ENCODE assay signal across 11 cellular contexts in genomic region chr5:124741711-124742496, GRCh38. TPM values are rescaled to one million over a fixed set of nuclear protein-coding genes. Genes with fewer than 3 reads are reported as not detected.
DNase-seq lines count a peak whose midpoint lies in the region; ATAC-seq, FAIRE-seq and TF ChIP-seq lines count a peak whose summit lies in the region.
"Had no signal": no experiment of that assay in that cellular context is flagged by ENCODE, and none has a peak within 500 bp of the region (broad histone marks: within the 10 kb centered on the region; RNA-seq: fewer than 3 reads in every experiment).

No MANE protein-coding gene starts in this region.

- H3K27ac ChIP-seq in AG04450 (ENCODE audit: low read depth, low read length) (no peak overlapping the region), astrocyte (ENCODE audit: low read depth, low read length) (peak overlapping the region; percentile 96), keratinocyte (ENCODE audit: control insufficient read depth, insufficient read depth, low read length) (peak overlapping the region; percentile 58)

- POLR2A ChIA-PET in AG04450 (lab: Yijun Ruan, JAX): no interaction called here
- POLR2A ChIA-PET in activated CD8-positive, alpha-beta T cell treated with anti-CD3 and anti-CD28 coated beads for 36 hours (lab: Charles Lee): no interaction called here

- H3K4me3 ChIP-seq in AG04450 (ENCODE audit: low read depth, low read length) (peak overlapping the region; percentile 77), astrocyte (ENCODE audit: insufficient read depth, low read depth, low read length) (no peak overlapping the region), keratinocyte (ENCODE audit: control insufficient read depth in 2 of 3, extremely low read depth in 1 of 3, insufficient read depth in 2 of 3, low read depth in 1 of 3, low read length in 3 of 3) (peak overlapping the region in 1 of 3 experiments; percentile 9)

- dilution Hi-C loops in keratinocyte (cut with MboI; ENCODE audit: extremely low pct_ligation_motif_present, low sequenced_read_pairs): no loop called here

- CTCF ChIA-PET in AG04450 (lab: Charles Lee): no interaction called here
- CTCF ChIA-PET in activated CD8-positive, alpha-beta T cell treated with anti-CD3 and anti-CD28 coated beads for 36 hours (lab: Charles Lee): no interaction called here

- H3K27me3 Mint-ChIP-seq in astrocyte (ENCODE audit: low read depth, unreplicated experiment): no peaks in the 10 kb centered on the region
- H3K27me3 Mint-ChIP-seq in activated CD8-positive, alpha-beta T cell treated with anti-CD3 and anti-CD28 coated beads for 36 hours: peaks cover 28% of the 10 kb centered on the region

- H3K36me3 Mint-ChIP-seq in astrocyte (ENCODE audit: low read depth, unreplicated experiment): no peaks in the 10 kb centered on the region
- H3K36me3 Mint-ChIP-seq in activated CD8-positive, alpha-beta T cell treated with anti-CD3 and anti-CD28 coated beads for 36 hours (ENCODE audit: low read depth): no peaks in the 10 kb centered on the region
- H3K36me3 Mint-ChIP-seq: activated naive CD4-positive, alpha-beta T cell treated with anti-CD3 and anti-CD28 coated beads, Interleukin-2, amount 50 U/mL, for 24 hours had no signal

- H3K36me3 ChIP-seq in astrocyte (ENCODE audit: insufficient read depth, low read length): no peaks in the 10 kb centered on the region
- no peaks in the 10 kb centered on the region for H3K36me3 ChIP-seq in keratinocyte (ENCODE audit: control insufficient read depth in 2 of 2, extremely low read depth in 1 of 2, insufficient read depth in 2 of 2, low read length in 2 of 2)

- H3K27me3 ChIP-seq in AG04450 (ENCODE audit: control insufficient read depth, insufficient read depth, low read length) (no peaks in the 10 kb centered on the region), astrocyte (ENCODE audit: insufficient read depth, low read length) (no peaks in the 10 kb centered on the region), keratinocyte (ENCODE audit: control insufficient read depth, extremely low read depth, insufficient read depth, low read length) (peaks cover 5% of the 10 kb centered on the region)

- no peaks in the 10 kb centered on the region for H3K9me1 ChIP-seq in keratinocyte (ENCODE audit: control insufficient read depth, extremely low read depth, insufficient read depth, low read length)

- no peak for ATAC-seq in HG02571 (IDR thresholded peaks at IDR 0.05; ENCODE audit: unreplicated experiment)
- no peak for ATAC-seq in HG03108 (IDR thresholded peaks at IDR 0.05; ENCODE audit: unreplicated experiment)
- no peak for ATAC-seq in activated CD8-positive, alpha-beta T cell treated with anti-CD3 and anti-CD28 coated beads for 36 hours

- H3K4me1 Mint-ChIP-seq in astrocyte (ENCODE audit: low read depth, unreplicated experiment): peaks cover 26% of the 10 kb centered on the region
- peaks cover 9% of the 10 kb centered on the region for H3K4me1 Mint-ChIP-seq in activated CD8-positive, alpha-beta T cell treated with anti-CD3 and anti-CD28 coated beads for 36 hours (ENCODE audit: low read depth)

- H4K20me1 ChIP-seq in astrocyte (ENCODE audit: insufficient read depth, low read length) (peaks cover 18% of the 10 kb centered on the region), keratinocyte (ENCODE audit: control insufficient read depth, extremely low read depth, insufficient read depth, low read length) (no peaks in the 10 kb centered on the region)

- H3K4me3 Mint-ChIP-seq in astrocyte (ENCODE audit: unreplicated experiment): no peak overlapping the region
- H3K4me3 Mint-ChIP-seq in activated CD8-positive, alpha-beta T cell treated with anti-CD3 and anti-CD28 coated beads for 36 hours: no peak overlapping the region
- H3K4me3 Mint-ChIP-seq: activated naive CD4-positive, alpha-beta T cell treated with anti-CD3 and anti-CD28 coated beads, Interleukin-2, amount 50 U/mL, for 24 hours; stimulated activated naive CD8-positive, alpha-beta T cell treated with anti-CD3 and anti-CD28 coated beads, Interleukin-15, Interleukin-2, amounts not matched to agents 100 ng/mL and 50 ng/mL, for 24 hours had no signal

- intact Hi-C loops in activated CD8-positive, alpha-beta T cell treated with anti-CD3 and anti-CD28 coated beads for 36 hours (cut with micrococcal nuclease): no loop called here

- H3K79me2 ChIP-seq in astrocyte (ENCODE audit: insufficient read depth, low read length) (peaks cover 80% of the 10 kb centered on the region), keratinocyte (ENCODE audit: control insufficient read depth, insufficient read depth, low read length) (no peaks in the 10 kb centered on the region)

- peaks cover 3% of the 10 kb centered on the region; the same call in 1 of the 2 replicates for H3K9me3 ChIP-seq in AG04450 (ENCODE audit: control insufficient read depth, insufficient read depth, low read length)
- no peaks in the 10 kb centered on the region for H3K9me3 ChIP-seq in astrocyte (ENCODE audit: insufficient read depth, low read depth, low read length)
- H3K9me3 ChIP-seq in keratinocyte (ENCODE audit: control insufficient read depth, low read depth, low read length): no peaks in the 10 kb centered on the region

- DNase-seq in AG04450 (ENCODE audit: low read depth, low spot score) (peak; percentile 53), HT-29 (ENCODE audit: low spot score) (peak; percentile 84), astrocyte (ENCODE audit: low read depth) (peak; percentile 99), keratinocyte (ENCODE audit: low read depth, low spot score) (no peak), GM13977 (ENCODE audit: low spot score) (no peak)
- DNase-seq in activated CD8-positive, alpha-beta T cell treated with anti-CD3 and anti-CD28 coated beads for 36 hours: no peak

- H2AFZ ChIP-seq in astrocyte (ENCODE audit: low read depth, low read length): no peak overlapping the region
- no peak overlapping the region for H2AFZ ChIP-seq in keratinocyte (ENCODE audit: control insufficient read depth, low read length)

- TF ChIP-seq CTCF in AG04450 (IDR thresholded peaks at IDR 0.05; ENCODE audit: low read depth, low read length) (no peak), astrocyte (IDR thresholded peaks at IDR 0.05; ENCODE audit: insufficient read depth, low read depth, low read length) (no peak), keratinocyte (optimal IDR thresholded peaks at IDR 0.05 in 1 of 3, IDR thresholded peaks at IDR 0.05 in 1 of 3, conservative IDR thresholded peaks at IDR 0.05 in 1 of 3; ENCODE audit: extremely low read depth in 1 of 3, insufficient read depth in 2 of 3, low read length in 3 of 3) (no peak), GM13977 (IDR thresholded peaks at IDR 0.05; ENCODE audit: extremely low read depth, insufficient read depth, missing control alignments) (no peak)
- no peak for TF ChIP-seq CTCF in activated CD8-positive, alpha-beta T cell treated with anti-CD3 and anti-CD28 coated beads for 36 hours (IDR thresholded peaks at IDR 0.05)

- peak overlapping the region; percentile 92 for H3K9ac ChIP-seq in astrocyte (ENCODE audit: low read length)
- H3K9ac ChIP-seq in keratinocyte (ENCODE audit: control insufficient read depth, extremely low read depth, insufficient read depth, low read length): peak overlapping the region; percentile 43

- FAIRE-seq in astrocyte (lab: Jason Lieb, UNC) (peak; percentile 83), keratinocyte (lab: Jason Lieb, UNC) (peak; percentile 98)
- FAIRE-seq: GM18507 had no signal

- no peak overlapping the region for H3K27ac Mint-ChIP-seq in astrocyte (ENCODE audit: unreplicated experiment)
- H3K27ac Mint-ChIP-seq in activated CD8-positive, alpha-beta T cell treated with anti-CD3 and anti-CD28 coated beads for 36 hours: no peak overlapping the region
- H3K27ac Mint-ChIP-seq: activated naive CD4-positive, alpha-beta T cell treated with anti-CD3 and anti-CD28 coated beads, Interleukin-2, amount 50 U/mL, for 24 hours; stimulated activated naive CD8-positive, alpha-beta T cell treated with anti-CD3 and anti-CD28 coated beads, Interleukin-15, Interleukin-2, amounts not matched to agents 100 ng/mL and 50 ng/mL, for 24 hours had no signal

- in situ Hi-C loops in GM13977 (cut with MboI; ENCODE audit: low pct_unique_long_range_greater_than_20kb, low sequenced_read_pairs, unreplicated experiment): loop anchor here (10.0 to 25.0 kb wide), 2 partner anchors 193 to 670 kb away; no protein-coding TSS in a partner anchor

- peak overlapping the region; percentile 95 for H3K4me2 ChIP-seq in astrocyte (ENCODE audit: low read length)
- peak overlapping the region; percentile 83 for H3K4me2 ChIP-seq in keratinocyte (ENCODE audit: control insufficient read depth, extremely low read depth, insufficient read depth, low read depth, low read length)

- peaks cover 36% of the 10 kb centered on the region for H3K4me1 ChIP-seq in astrocyte (ENCODE audit: insufficient read depth, low read length)
- H3K4me1 ChIP-seq in keratinocyte (ENCODE audit: control insufficient read depth, extremely low read depth, insufficient read depth, low read length): peaks cover 42% of the 10 kb centered on the region

- no peaks in the 10 kb centered on the region for H3K9me3 Mint-ChIP-seq in astrocyte (ENCODE audit: unreplicated experiment)
- no peaks in the 10 kb centered on the region for H3K9me3 Mint-ChIP-seq in activated CD8-positive, alpha-beta T cell treated with anti-CD3 and anti-CD28 coated beads for 36 hours
- H3K9me3 Mint-ChIP-seq: stimulated activated naive CD8-positive, alpha-beta T cell treated with anti-CD3 and anti-CD28 coated beads, Interleukin-15, Interleukin-2, amounts not matched to agents 100 ng/mL and 50 ng/mL, for 24 hours had no signal

RNA-seq across cellular contexts. Expression of gene ZNF608, which starts 4.5 kb away (rescaled TPM):
- polyA plus RNA-seq in AG04450 (2011; rRNA removed) (12.1 and 13.0 TPM in 2 replicates), keratinocyte (0.87 to 1.6 TPM (median 1.1 TPM) in 3 replicates)
- polyA minus RNA-seq in AG04450 (2011; rRNA and poly(A)+ RNA removed): 14.9 and 16.3 TPM in 2 replicates
- 3.7 and 4.9 TPM in 2 replicates for total RNA-seq in HT-29 (2014; rRNA removed; shearing (Covaris generic))
- total RNA-seq in astrocyte: 57.3 and 61.5 TPM in 2 replicates
- 1.3 TPM for polyA plus RNA-seq in keratinocyte (2011; ENCODE audit: low read depth)
- 0.84 and 0.95 TPM in 2 replicates for polyA plus RNA-seq in keratinocyte (2011; cell fraction: cytosol; rRNA removed)
- polyA plus RNA-seq in keratinocyte (2011; cell fraction: nucleus; rRNA removed): 3.2 and 4.1 TPM in 2 replicates
- 0.89 and 1.1 TPM in 2 replicates for polyA plus RNA-seq in keratinocyte (2012; ENCODE audit: low replicate concordance)
- polyA minus RNA-seq in keratinocyte: 2.1 to 2.8 TPM (median 2.4 TPM) in 3 replicates
- 0.58 TPM for polyA minus RNA-seq in keratinocyte (2011; cell fraction: cytosol; rRNA and poly(A)+ RNA removed)
- 1.8 and 3.7 TPM in 2 replicates for polyA minus RNA-seq in keratinocyte (2011; cell fraction: nucleus; rRNA and poly(A)+ RNA removed)
- not detected for total RNA-seq in activated CD8-positive, alpha-beta T cell treated with anti-CD3 and anti-CD28 coated beads for 36 hours

Comparison
In these comparisons a context has a peak if more than half of its experiments do, and no peak if none do; other contexts are left out.
1. DNase-seq: peak in AG04450 (single experiment), HT-29 (single experiment) and astrocyte (single experiment); none in keratinocyte (single experiment), GM13977 (single experiment) and activated CD8-positive, alpha-beta T cell treated with anti-CD3 and anti-CD28 coated beads for 36 hours (single experiment).